ENCODE assay signal across 18 cellular contexts in the genomic region with DNA sequence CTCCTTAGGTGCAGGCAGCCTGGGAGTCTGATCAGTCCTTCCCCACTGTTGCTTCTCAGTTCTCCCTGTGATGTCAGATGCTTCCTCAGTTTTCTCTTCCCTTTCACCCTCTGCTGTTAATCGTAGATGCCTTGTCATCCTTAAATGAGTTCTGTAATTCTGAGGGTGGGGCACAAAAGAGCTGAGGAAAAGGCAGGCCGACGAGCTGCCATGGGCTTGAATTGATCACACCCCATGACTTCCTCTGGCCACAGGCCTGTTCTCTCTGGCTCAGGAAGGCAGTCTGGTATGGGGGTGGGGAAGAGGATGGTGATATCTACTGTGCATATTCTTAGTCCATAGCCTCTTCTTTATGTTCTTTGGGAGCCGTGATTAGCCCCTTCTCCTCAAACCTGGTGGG. TPM values are rescaled to one million over a fixed set of nuclear protein-coding genes. Genes with fewer than 3 reads are reported as not detected.
DNase-seq lines count a peak whose midpoint lies in the region; ATAC-seq and TF ChIP-seq lines count a peak whose summit lies in the region.
"Had no signal": no experiment of that assay in that cellular context is flagged by ENCODE, and none has a peak within 500 bp of the region (broad histone marks: within the 10 kb centered on the region; RNA-seq: fewer than 3 reads in every experiment).

No MANE protein-coding gene starts in this region.

- no peaks in the 10 kb centered on the region for H3K36me3 ChIP-seq in BLaER1 treated with 17β-estradiol and CSF1 and Interleukin-3, amounts not matched to agents 10 nM and 100 nM
- H3K36me3 ChIP-seq in gastroesophageal sphincter, result no peaks in the 10 kb centered on the region
- no peaks in the 10 kb centered on the region for H3K36me3 ChIP-seq in mesendoderm (ENCODE audit: control insufficient read depth, insufficient read depth, low read length)
- H3K36me3 ChIP-seq: tibial nerve had no signal

- H3K4me3 ChIP-seq in BLaER1 treated with 17β-estradiol and CSF1 and Interleukin-3, amounts not matched to agents 10 nM and 100 nM, result 0 out of 20 replicates have a peak overlapping the region, but pooled peaks of 1 of the 10 experiments have one; percentile 9
- no peak overlapping the region for H3K4me3 ChIP-seq in gastroesophageal sphincter
- H3K4me3 ChIP-seq in mesendoderm (ENCODE audit: low read length), result no peak overlapping the region
- H3K4me3 ChIP-seq: tibial nerve had no signal

- peaks cover 51 to 60% (median 55%) of the 10 kb centered on the region in 10 experiments for H3K4me1 ChIP-seq in BLaER1 treated with 17β-estradiol and CSF1 and Interleukin-3, amounts not matched to agents 10 nM and 100 nM
- peaks cover 0 to 26% (median 17%) of the 10 kb centered on the region in 3 donors for H3K4me1 ChIP-seq in gastroesophageal sphincter
- peaks cover 3% of the 10 kb centered on the region for H3K4me1 ChIP-seq in mesendoderm (ENCODE audit: control insufficient read depth, low read depth, low read length)

- no peaks in the 10 kb centered on the region for H3K79me2 ChIP-seq in mesendoderm (ENCODE audit: control insufficient read depth, insufficient read depth, low read length)

- peak overlapping the region; percentile 70 to 92 (median 85) for H3K4me2 ChIP-seq in BLaER1 treated with 17β-estradiol and CSF1 and Interleukin-3, amounts not matched to agents 10 nM and 100 nM
- no peak overlapping the region for H3K4me2 ChIP-seq in mesendoderm (ENCODE audit: low read length)

- ATAC-seq in gastroesophageal sphincter, result peak; percentile 60
- ATAC-seq in activated CD8-positive, alpha-beta memory T cell treated with anti-CD3 and anti-CD28 coated beads, Interleukin-2, amount 10 ng/mL, durations not matched to agents 7 days and 5 days, result no peak

- no peak overlapping the region for H4K8ac ChIP-seq in mesendoderm (ENCODE audit: low read depth, low read length)

- CTCF ChIA-PET in activated CD8-positive, alpha-beta memory T cell treated with anti-CD3 and anti-CD28 coated beads, Interleukin-2, amount 10 ng/mL, durations not matched to agents 7 days and 5 days (lab: Charles Lee), result interaction anchor here (2.2 kb wide), 1 partner anchor 10 kb away, joined by 7 read pairs; no protein-coding TSS in a partner anchor

- H3K27me3 ChIP-seq in BLaER1 treated with 17β-estradiol and CSF1 and Interleukin-3, amounts not matched to agents 10 nM and 100 nM, result peaks cover 18 to 25% (median 22%) of the 10 kb centered on the region in 11 experiments
- H3K27me3 ChIP-seq in gastroesophageal sphincter (peaks cover 74% of the 10 kb centered on the region), mesendoderm (ENCODE audit: insufficient read depth, low read length, poor library complexity) (peaks cover 11% of the 10 kb centered on the region)

- H3K27me3 Mint-ChIP-seq in endothelial cell (ENCODE audit: unreplicated experiment), result peaks cover 28% of the 10 kb centered on the region
- peaks cover 24% of the 10 kb centered on the region for H3K27me3 Mint-ChIP-seq in activated CD8-positive, alpha-beta memory T cell treated with anti-CD3 and anti-CD28 coated beads, Interleukin-2, amount 10 ng/mL, durations not matched to agents 7 days and 5 days

- H3K4ac ChIP-seq in mesendoderm (ENCODE audit: low read depth, low read length), result no peak overlapping the region

- in situ Hi-C loops in G401 (cut with HindIII; ENCODE audit: low sequenced_read_pairs), result no loop called here

- no peak overlapping the region for H2AK5ac ChIP-seq in mesendoderm (ENCODE audit: low read length)

- no peaks in the 10 kb centered on the region for H3K9me3 Mint-ChIP-seq in endothelial cell (ENCODE audit: unreplicated experiment)
- no peaks in the 10 kb centered on the region for H3K9me3 Mint-ChIP-seq in activated CD8-positive, alpha-beta memory T cell treated with anti-CD3 and anti-CD28 coated beads, Interleukin-2, amount 10 ng/mL, durations not matched to agents 7 days and 5 days (ENCODE audit: low read depth)
- H3K9me3 Mint-ChIP-seq: central memory CD8-positive, alpha-beta T cell had no signal

- H3K36me3 Mint-ChIP-seq in endothelial cell (ENCODE audit: low read depth, unreplicated experiment), result peaks cover 4% of the 10 kb centered on the region
- H3K36me3 Mint-ChIP-seq in activated CD8-positive, alpha-beta memory T cell treated with anti-CD3 and anti-CD28 coated beads, Interleukin-2, amount 10 ng/mL, durations not matched to agents 7 days and 5 days, result no peaks in the 10 kb centered on the region
- H3K36me3 Mint-ChIP-seq: activated naive CD8-positive, alpha-beta T cell had no signal

- WGBS in gastroesophageal sphincter (ENCODE audit: low coverage in 1 of 2), 2 donors, result 42 to 48% methylated on average over 4 of the region's 4 CpGs
- WGBS in mesendoderm (ENCODE audit: extremely low coverage, insufficient coverage, low lambda C conversion rate), result no CpG with 5 or more reads among the region's 4 CpGs

- H3K27ac Mint-ChIP-seq in endothelial cell (ENCODE audit: unreplicated experiment), result no peak overlapping the region
- H3K27ac Mint-ChIP-seq in activated CD8-positive, alpha-beta memory T cell treated with anti-CD3 and anti-CD28 coated beads, Interleukin-2, amount 10 ng/mL, durations not matched to agents 7 days and 5 days, result no peak overlapping the region
- H3K27ac Mint-ChIP-seq: activated naive CD8-positive, alpha-beta T cell had no signal

- H4K5ac ChIP-seq in mesendoderm (ENCODE audit: low read length), result no peak overlapping the region

- H3K27ac ChIP-seq in BLaER1 treated with 17β-estradiol and CSF1 and Interleukin-3, amounts not matched to agents 10 nM and 100 nM, result peak overlapping the region in 10 of 11 experiments; percentile 9 to 77 (median 56); a peak in 17 of 22 replicates
- H3K27ac ChIP-seq in gastroesophageal sphincter (peak overlapping the region in 1 of 4 donors; percentile 21), mesendoderm (ENCODE audit: low read depth, low read length) (no peak overlapping the region)

- H2BK5ac ChIP-seq in mesendoderm (ENCODE audit: low read length), result no peak overlapping the region

- H3K18ac ChIP-seq in mesendoderm (ENCODE audit: low read length), result no peak overlapping the region

- H3K56ac ChIP-seq in mesendoderm (ENCODE audit: low read length), result peak overlapping the region; percentile 15

- peak overlapping the region in 8 of 11 experiments; percentile 21 to 60 (median 46); a peak in 10 of 22 replicates for H3K9ac ChIP-seq in BLaER1 treated with 17β-estradiol and CSF1 and Interleukin-3, amounts not matched to agents 10 nM and 100 nM
- H3K9ac ChIP-seq in mesendoderm (ENCODE audit: low read length), result no peak overlapping the region

- H2BK15ac ChIP-seq in mesendoderm (replicated peaks; ENCODE audit: low read depth), result no peak overlapping the region

- no peaks in the 10 kb centered on the region for H4K20me1 ChIP-seq in BLaER1 treated with 17β-estradiol and CSF1 and Interleukin-3, amounts not matched to agents 10 nM and 100 nM

- no peak for TF ChIP-seq POLR2A in gastroesophageal sphincter (IDR thresholded peaks at IDR 0.05)

- TF ChIP-seq EP300 in gastroesophageal sphincter (IDR thresholded peaks at IDR 0.05), result no peak

- H3K79me1 ChIP-seq in mesendoderm (ENCODE audit: low read length), result no peaks in the 10 kb centered on the region

- no peak overlapping the region for H3K4me3 Mint-ChIP-seq in endothelial cell (ENCODE audit: unreplicated experiment)
- no peak overlapping the region for H3K4me3 Mint-ChIP-seq in activated CD8-positive, alpha-beta memory T cell treated with anti-CD3 and anti-CD28 coated beads, Interleukin-2, amount 10 ng/mL, durations not matched to agents 7 days and 5 days
- H3K4me3 Mint-ChIP-seq: activated naive CD8-positive, alpha-beta T cell; central memory CD8-positive, alpha-beta T cell had no signal

- H3K4me1 Mint-ChIP-seq in endothelial cell (ENCODE audit: unreplicated experiment), result peaks cover 41% of the 10 kb centered on the region
- H3K4me1 Mint-ChIP-seq in activated CD8-positive, alpha-beta memory T cell treated with anti-CD3 and anti-CD28 coated beads, Interleukin-2, amount 10 ng/mL, durations not matched to agents 7 days and 5 days, result peaks cover 36% of the 10 kb centered on the region

- peaks cover 0 to 11% (median 0%) of the 10 kb centered on the region in 11 experiments; a peak in 6 of 22 replicates for H3K9me3 ChIP-seq in BLaER1 treated with 17β-estradiol and CSF1 and Interleukin-3, amounts not matched to agents 10 nM and 100 nM (replicated peaks in 1 of 11)
- no peaks in the 10 kb centered on the region for H3K9me3 ChIP-seq in gastroesophageal sphincter
- H3K9me3 ChIP-seq: Caco-2, tibial nerve had no signal

- H3K23ac ChIP-seq in mesendoderm (ENCODE audit: low read length), result peak overlapping the region; percentile 7

- no peak overlapping the region for H2BK120ac ChIP-seq in mesendoderm (ENCODE audit: low read depth, low read length)

- DNase-seq in OCI-M1 (lab: John Stamatoyannopoulos, UW), result peak; percentile 73
- no peak for DNase-seq in mesendoderm
- DNase-seq in G401 (ENCODE audit: low spot score), result no peak
- no peak for DNase-seq in endothelial cell (ENCODE audit: low spot score)
- DNase-seq in activated CD8-positive, alpha-beta memory T cell treated with anti-CD3 and anti-CD28 coated beads, Interleukin-2, amount 10 ng/mL, durations not matched to agents 7 days and 5 days, result no peak
- no peak for DNase-seq in NCI-H526 (lab: John Stamatoyannopoulos, UW)
- DNase-seq: activated CD4-positive, alpha-beta T cell treated with anti-CD3 and anti-CD28 coated beads for 1 hour; Caco-2; GF-D8; naive B cell; NCI-H524 treated with DMSO at 0.1 percent for 48 hours; T-helper 1 cell had no signal

- TF ChIP-seq CTCF in gastroesophageal sphincter (IDR thresholded peaks at IDR 0.05), result no peak
- TF ChIP-seq CTCF in endothelial cell (IDR thresholded peaks at IDR 0.05; ENCODE audit: unreplicated experiment), result no peak

RNA-seq across cellular contexts. Expression of gene AP1G2, which starts 5.2 kb away (rescaled TPM):
- total RNA-seq in gastroesophageal sphincter, result 10 to 100 TPM in 3 of 4 donors, 1 to 10 TPM in 1; 7.2 to 43.1 (median 21.9) TPM
- 44.0 TPM for polyA plus RNA-seq in mesendoderm (2013, experiment 1 of 2)
- 46.8 TPM for polyA plus RNA-seq in mesendoderm (2013, experiment 2 of 2)
- total RNA-seq in G401 (2014; rRNA removed; shearing (Covaris generic)), result 37.0 and 38.9 TPM in 2 replicates
- total RNA-seq in endothelial cell (ENCODE audit: unreplicated experiment), result 134 TPM
- total RNA-seq in activated CD8-positive, alpha-beta memory T cell treated with anti-CD3 and anti-CD28 coated beads, Interleukin-2, amount 10 ng/mL, durations not matched to agents 7 days and 5 days, result 100 to 1,000 TPM; 222 to 294 TPM

RNA-seq across cellular contexts. Expression of gene JPH4, which starts 5.7 kb away (rescaled TPM):
- total RNA-seq in gastroesophageal sphincter, result 1 to 10 TPM in 3 of 4 donors, under 1 TPM in 1; 0.78 to 2.7 (median 1.5) TPM
- polyA plus RNA-seq in mesendoderm (2013, experiment 1 of 2), result 2.1 TPM
- 2.1 TPM for polyA plus RNA-seq in mesendoderm (2013, experiment 2 of 2)
- not detected in 2 replicates for total RNA-seq in G401 (2014; rRNA removed; shearing (Covaris generic))
- 0.64 TPM for total RNA-seq in endothelial cell (ENCODE audit: unreplicated experiment)
- under 1 TPM in 1 of 2 experiments, not detected in 1; 0.77 TPM for total RNA-seq in activated CD8-positive, alpha-beta memory T cell treated with anti-CD3 and anti-CD28 coated beads, Interleukin-2, amount 10 ng/mL, durations not matched to agents 7 days and 5 days
- total RNA-seq: Caco-2, renal cortical epithelial cell had no signal

RNA-seq across cellular contexts. Expression of gene THTPA, which starts 16.8 kb away (rescaled TPM):
- total RNA-seq in gastroesophageal sphincter (10 to 100 TPM; 17.7 to 28.8 (median 21.3) TPM), endothelial cell (ENCODE audit: unreplicated experiment) (6.9 TPM)
- polyA plus RNA-seq in mesendoderm (2013, experiment 1 of 2), result 5.0 TPM
- polyA plus RNA-seq in mesendoderm (2013, experiment 2 of 2), result 5.9 TPM
- 12.9 and 22.2 TPM in 2 replicates for total RNA-seq in G401 (2014; rRNA removed; shearing (Covaris generic))
- total RNA-seq in activated CD8-positive, alpha-beta memory T cell treated with anti-CD3 and anti-CD28 coated beads, Interleukin-2, amount 10 ng/mL, durations not matched to agents 7 days and 5 days, result 10 to 100 TPM; 13.5 to 15.6 TPM

RNA-seq across cellular contexts. Expression of gene ZFHX2, which starts 21.3 kb away (rescaled TPM):
- 1 to 10 TPM in 2 of 4 donors, under 1 TPM in 2; 0.13 to 2.5 (median 1.2) TPM for total RNA-seq in gastroesophageal sphincter
- polyA plus RNA-seq in mesendoderm (2013, experiment 1 of 2), result 6.4 TPM
- polyA plus RNA-seq in mesendoderm (2013, experiment 2 of 2), result 6.7 TPM
- under 0.01 and 0.03 TPM in 2 replicates for total RNA-seq in G401 (2014; rRNA removed; shearing (Covaris generic))
- total RNA-seq in endothelial cell (ENCODE audit: unreplicated experiment), result 12.7 TPM
- 1 to 10 TPM; 1.8 to 2.7 TPM for total RNA-seq in activated CD8-positive, alpha-beta memory T cell treated with anti-CD3 and anti-CD28 coated beads, Interleukin-2, amount 10 ng/mL, durations not matched to agents 7 days and 5 days
